Comparison of ENCODE assay signal across 8 cellular contexts in the genomic region with DNA sequence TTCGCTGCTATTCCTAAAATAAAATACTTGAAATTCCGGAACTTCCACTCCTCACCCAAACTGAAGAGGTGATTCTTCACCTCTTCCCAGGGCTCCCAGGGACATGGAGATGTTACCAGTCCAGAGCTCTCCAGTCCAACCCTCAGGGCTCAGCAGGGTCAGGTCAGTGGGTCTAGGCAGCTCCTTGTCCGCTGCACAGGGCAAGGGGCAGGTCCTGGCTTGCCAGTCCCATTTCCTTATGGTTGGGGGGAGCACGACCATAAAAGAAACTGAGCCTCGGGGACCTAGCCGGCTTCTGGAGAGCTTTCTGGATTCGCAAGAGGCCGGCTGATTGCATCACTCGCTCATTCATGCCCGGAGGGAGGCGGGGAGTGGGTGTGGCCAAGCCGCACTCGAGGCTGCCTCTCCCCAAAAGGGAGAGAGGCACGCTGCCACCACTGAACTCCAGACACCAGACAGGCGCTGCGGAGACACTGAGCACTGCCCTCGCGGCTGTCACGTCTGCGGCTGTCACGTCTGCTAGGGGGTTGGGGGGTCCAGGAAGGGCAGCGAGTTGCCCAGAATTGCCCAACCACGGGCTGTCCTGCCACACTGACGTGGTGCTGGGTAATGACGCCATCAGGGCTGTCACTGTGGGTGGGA. TPM values are rescaled to one million over a fixed set of nuclear protein-coding genes. Genes with fewer than 3 reads are reported as not detected.
A peak's percentile ranks its signal among the peaks of the same experiment; 100 is the strongest.
DNase-seq lines count a peak whose midpoint lies in the region; ATAC-seq and TF ChIP-seq lines count a peak whose summit lies in the region.

No MANE protein-coding gene starts in this region.

- H3K27ac Mint-ChIP-seq in T-helper 17 cell: peak overlapping the region; percentile 90

- H3K27ac ChIP-seq in heart right ventricle: peak overlapping the region in 8 of 10 donors; percentile 8 to 96 (median 60)
- H3K27ac ChIP-seq in uterus: peak overlapping the region in 1 of 2 donors; percentile 59

- H3K4me3 ChIP-seq in BE2C (ENCODE audit: low read depth, low read length) (peak overlapping the region; percentile 33), MG63 (no peak overlapping the region; the same call in 1 of the 2 replicates), heart right ventricle (peak overlapping the region in 7 of 10 donors; percentile 15 to 40 (median 32)), uterus (peak overlapping the region; percentile 16 to 28)

- H3K9me3 ChIP-seq in BE2C: no peaks in the 10 kb centered on the region
- H3K9me3 ChIP-seq in MG63: no peaks in the 10 kb centered on the region
- no peaks in the 10 kb centered on the region for H3K9me3 ChIP-seq in T-helper 17 cell (ENCODE audit: control insufficient read depth, low read length, poor library complexity, severe bottlenecking)
- H3K9me3 ChIP-seq in heart right ventricle: no peaks in the 10 kb centered on the region
- no peaks in the 10 kb centered on the region for H3K9me3 ChIP-seq in uterus

- peak in 1 of 2 donors; percentile 34 for TF ChIP-seq POLR2A in uterus (IDR thresholded peaks at IDR 0.05)

- ATAC-seq in GM19438 (IDR thresholded peaks at IDR 0.05; ENCODE audit: low read depth, unreplicated experiment): peak; percentile 55
- peak; percentile 77 for ATAC-seq in T-helper 17 cell
- peak; percentile 79 to 91 (median 88) for ATAC-seq in heart right ventricle

- intact Hi-C loops in heart right ventricle (cut with DNase I): loop anchor here in 3 of 10 donors (5.0 to 10.0 kb wide), 2 partner anchors 51 to 54 kb away; no protein-coding TSS in a partner anchor
- intact Hi-C loops in uterus (cut with DNase I; ENCODE audit: low total_unique reads): no loop called here

- H3K36me3 ChIP-seq in BE2C (peaks cover 68% of the 10 kb centered on the region), MG63 (peaks cover 76% of the 10 kb centered on the region), heart right ventricle (peaks cover 0 to 32% (median 0%) of the 10 kb centered on the region in 9 donors), uterus (no peaks in the 10 kb centered on the region)

- peak overlapping the region; percentile 64 for H3K4me3 Mint-ChIP-seq in T-helper 17 cell

- no peaks in the 10 kb centered on the region for H3K36me3 Mint-ChIP-seq in T-helper 17 cell (ENCODE audit: low read depth)

- H3K4me1 Mint-ChIP-seq in T-helper 17 cell: peaks cover 24% of the 10 kb centered on the region

- H3K27me3 ChIP-seq in BE2C (no peaks in the 10 kb centered on the region), MG63 (no peaks in the 10 kb centered on the region), heart right ventricle (peaks cover 0 to 8% (median 0%) of the 10 kb centered on the region in 7 donors), uterus (no peaks in the 10 kb centered on the region)

- H3K27me3 Mint-ChIP-seq in T-helper 17 cell: no peaks in the 10 kb centered on the region

- TF ChIP-seq CTCF in BE2C (IDR thresholded peaks at IDR 0.05; ENCODE audit: low read depth, low read length) (no peak), heart right ventricle (IDR thresholded peaks at IDR 0.05) (no peak), uterus (IDR thresholded peaks at IDR 0.05) (no peak)

- 8 to 10% methylated on average over 25 of the region's 25 CpGs for WGBS in heart right ventricle, 2 donors

- H3K4me1 ChIP-seq in BE2C: peaks cover 60% of the 10 kb centered on the region
- peaks cover 4 to 71% (median 27%) of the 10 kb centered on the region in 9 donors for H3K4me1 ChIP-seq in heart right ventricle
- H3K4me1 ChIP-seq in uterus: no peaks in the 10 kb centered on the region

- DNase-seq in BE2C (peak; percentile 95), MG63 (peak; percentile 88), T-helper 17 cell (peak; percentile 56 to 66 (median 66)), amniotic stem cell (lab: John Stamatoyannopoulos, UW) (peak; percentile 65), heart right ventricle (peak; percentile 90 to 92), putamen (ENCODE audit: low spot score) (peak; percentile 69), uterus (peak; percentile 87 to 90)

RNA-seq across cellular contexts. Expression of gene SLC7A5, which starts 15.8 kb away (rescaled TPM):
- 258 TPM for polyA plus RNA-seq in BE2C (2012; ENCODE audit: insufficient read depth, insufficient read length, low read depth)
- total RNA-seq in MG63 (2014; rRNA removed; shearing (Covaris generic); ENCODE audit: low replicate concordance): 75.3 and 110 TPM in 2 replicates
- total RNA-seq in T-helper 17 cell (10 to 100 TPM; 50.4 to 53.9 TPM), heart right ventricle (10 to 100 TPM in 2 of 10 donors, 1 to 10 TPM in 8; 1.2 to 15.3 (median 4.1) TPM), uterus (1 to 10 TPM in 2 of 4 donors, under 1 TPM in 1, not detected in 1; 0.88 to 2.0 (median 1.3) TPM)
- polyA plus RNA-seq in heart right ventricle: 1 to 10 TPM; 3.5 to 4.7 TPM
